ENCODE assay signal across 8 cellular contexts in genomic region chr11:74929431-74930363, GRCh38. TPM values are rescaled to one million over a fixed set of nuclear protein-coding genes. Genes with fewer than 3 reads are reported as not detected.
DNase-seq lines count a peak whose midpoint lies in the region; ATAC-seq and TF ChIP-seq lines count a peak whose summit lies in the region.

No MANE protein-coding gene starts in this region.

- H3K27me3 Mint-ChIP-seq in activated naive CD8-positive, alpha-beta T cell treated with anti-CD3 and anti-CD28 coated beads for 36 hours: no peaks in the 10 kb centered on the region

- H3K36me3 ChIP-seq in SK-N-SH (replicated peaks in 1 of 2; ENCODE audit: control insufficient read depth in 1 of 2, insufficient read depth in 2 of 2, low read length in 1 of 2) (peaks cover 20 to 63% of the 10 kb centered on the region in 2 experiments), prostate gland (no peaks in the 10 kb centered on the region)

- TF ChIP-seq POLR2A in prostate gland (IDR thresholded peaks at IDR 0.05): no peak

- H3K9me3 ChIP-seq in SK-N-SH: no peaks in the 10 kb centered on the region
- H3K9me3 ChIP-seq in prostate gland: no peaks in the 10 kb centered on the region

- no peaks in the 10 kb centered on the region for H3K9me3 Mint-ChIP-seq in activated naive CD8-positive, alpha-beta T cell treated with anti-CD3 and anti-CD28 coated beads for 36 hours

- H3K79me2 ChIP-seq in SK-N-SH (ENCODE audit: insufficient read depth): peaks cover 5% of the 10 kb centered on the region; the same call in 1 of the 2 replicates

- no peak overlapping the region for H3K4me2 ChIP-seq in SK-N-SH

- H2AFZ ChIP-seq in SK-N-SH (ENCODE audit: low read depth): no peak overlapping the region

- H3K27ac ChIP-seq in SK-N-SH (ENCODE audit: low read depth in 2 of 2, low read length in 1 of 2) (no peak overlapping the region; a peak in 1 of 4 replicates), prostate gland (no peak overlapping the region)

- DNase-seq in COLO668 (lab: John Stamatoyannopoulos, UW; ENCODE audit: unreplicated experiment) (peak; percentile 53), NCI-H1105 (lab: John Stamatoyannopoulos, UW) (peak; percentile 84), SK-N-SH (peak; percentile 58), Right ventricle myocardium inferior (ENCODE audit: missing footprints) (no peak), prostate gland (ENCODE audit: low spot score) (peak; percentile 83), UCSD-AML1 (lab: John Stamatoyannopoulos, UW; ENCODE audit: unreplicated experiment) (no peak)
- peak; percentile 54 for DNase-seq in activated naive CD8-positive, alpha-beta T cell treated with anti-CD3 and anti-CD28 coated beads for 36 hours

- peak; percentile 93 for TF ChIP-seq RAD21 in SK-N-SH (IDR thresholded peaks at IDR 0.05; ENCODE audit: low read length)

- H3K4me1 Mint-ChIP-seq in activated naive CD8-positive, alpha-beta T cell treated with anti-CD3 and anti-CD28 coated beads for 36 hours: peaks cover 17% of the 10 kb centered on the region

- H4K20me1 ChIP-seq in SK-N-SH (ENCODE audit: insufficient read depth): no peaks in the 10 kb centered on the region

- no peak overlapping the region for H3K9ac ChIP-seq in SK-N-SH

- H3F3A ChIP-seq in SK-N-SH (replicated peaks; ENCODE audit: insufficient read depth): peaks cover 26% of the 10 kb centered on the region

- POLR2A ChIA-PET in SK-N-SH (lab: Yijun Ruan, JAX): interaction anchor here (1.6 kb wide), 1 partner anchor 59 kb away, joined by 7 read pairs; the partner anchor contains the start of gene NEU3

- CTCF ChIA-PET in SK-N-SH (lab: Yijun Ruan, JAX): interaction anchor here (0.6 to 6.0 kb wide), 57 partner anchors 11 to 476 kb away, joined by 3 to 113 read pairs (median 4); partner anchors contain the start of genes NEU3, SPCS2 and XRRA1

- 57% methylated on average over 8 of the region's 8 CpGs for WGBS in SK-N-SH (ENCODE audit: low lambda C conversion rate)
- WGBS in prostate gland: 66% methylated on average over 8 of the region's 8 CpGs

- H3K27me3 ChIP-seq in SK-N-SH (ENCODE audit: insufficient read depth) (no peaks in the 10 kb centered on the region), prostate gland (replicated peaks; ENCODE audit: insufficient read depth) (no peaks in the 10 kb centered on the region)

- no peak for TF ChIP-seq EP300 in SK-N-SH (IDR thresholded peaks at IDR 0.05; ENCODE audit: borderline replicate concordance in 1 of 2, low read depth in 1 of 2, low read length in 1 of 2)

- intact Hi-C loops in Right ventricle myocardium inferior (cut with DNase I): loop anchor here (1.0 to 5.0 kb wide), 2 partner anchors 102 to 318 kb away; no protein-coding TSS in a partner anchor
- intact Hi-C loops in prostate gland (cut with DNase I): loop anchor here (2.0 to 10.0 kb wide), 3 partner anchors 103 to 318 kb away; no protein-coding TSS in a partner anchor

- no peak overlapping the region for H3K27ac Mint-ChIP-seq in activated naive CD8-positive, alpha-beta T cell treated with anti-CD3 and anti-CD28 coated beads for 36 hours

- ATAC-seq in GM21576 (IDR thresholded peaks at IDR 0.05; ENCODE audit: unreplicated experiment) (peak; percentile 55), Right ventricle myocardium inferior (peak; percentile 81)

- H3K4me3 ChIP-seq in SK-N-SH (ENCODE audit: low read depth in 2 of 2, low read length in 1 of 2) (no peak overlapping the region), prostate gland (no peak overlapping the region)

- peaks cover 17% of the 10 kb centered on the region for H3K36me3 Mint-ChIP-seq in activated naive CD8-positive, alpha-beta T cell treated with anti-CD3 and anti-CD28 coated beads for 36 hours

- TF ChIP-seq CTCF in SK-N-SH (IDR thresholded peaks at IDR 0.05) (peak; percentile 95), prostate gland (IDR thresholded peaks at IDR 0.05) (peak; percentile 69 to 89 (median 86))

- H3K4me3 Mint-ChIP-seq in activated naive CD8-positive, alpha-beta T cell treated with anti-CD3 and anti-CD28 coated beads for 36 hours: no peak overlapping the region

- H3K4me1 ChIP-seq in SK-N-SH (ENCODE audit: control insufficient read depth in 1 of 2, insufficient read depth in 2 of 2, low read depth in 1 of 2, low read length in 1 of 2): peaks cover 0 to 12% of the 10 kb centered on the region in 2 experiments; a peak in 2 of 4 replicates
- H3K4me1 ChIP-seq in prostate gland (replicated peaks): no peaks in the 10 kb centered on the region

- H3K9me2 ChIP-seq in SK-N-SH: no peaks in the 10 kb centered on the region

TF ChIP-seq in SK-N-SH, 30 proteins besides CTCF, POLR2A, EP300 and RAD21:
- TF ChIP-seq SMC3 (IDR thresholded peaks at IDR 0.05; ENCODE audit: low read depth, low read length) (peak; percentile 78), RFX5 (IDR thresholded peaks at IDR 0.05; ENCODE audit: low read length) (0 out of 2 replicates have a peak, but pooled peaks have one; percentile 21), TAF1 (IDR thresholded peaks at IDR 0.05; ENCODE audit: borderline replicate concordance, low read depth, low read length) (peak; percentile 11; the same call in 1 of the 2 replicates), REST (IDR thresholded peaks at IDR 0.05; ENCODE audit: low read depth, low read length) (no peak), TCF12 (IDR thresholded peaks at IDR 0.05) (no peak)

RNA-seq across cellular contexts. Expression of gene XRRA1, which starts 19.2 kb away (rescaled TPM):
- 12.9 and 13.0 TPM in 2 replicates for polyA plus RNA-seq in SK-N-SH (2012; rRNA removed)
- polyA plus RNA-seq in SK-N-SH (2012; cell fraction: cytosol; rRNA removed): 8.0 and 10.2 TPM in 2 replicates
- 24.0 and 29.6 TPM in 2 replicates for polyA plus RNA-seq in SK-N-SH (2012; cell fraction: nucleus; rRNA removed)
- 10 to 100 TPM; 23.7 to 25.2 TPM for total RNA-seq in activated naive CD8-positive, alpha-beta T cell treated with anti-CD3 and anti-CD28 coated beads for 36 hours
- 6.6 TPM for total RNA-seq in Right ventricle myocardium inferior
- total RNA-seq in prostate gland: 10 to 100 TPM; 16.2 to 52.1 TPM

RNA-seq across cellular contexts. Expression of gene SPCS2, which starts 19.4 kb away (rescaled TPM):
- 47.3 and 49.1 TPM in 2 replicates for polyA plus RNA-seq in SK-N-SH (2012; rRNA removed)
- polyA plus RNA-seq in SK-N-SH (2012; cell fraction: cytosol; rRNA removed): 61.4 and 77.4 TPM in 2 replicates
- polyA plus RNA-seq in SK-N-SH (2012; cell fraction: nucleus; rRNA removed): 19.4 and 38.4 TPM in 2 replicates
- total RNA-seq in activated naive CD8-positive, alpha-beta T cell treated with anti-CD3 and anti-CD28 coated beads for 36 hours: 100 to 1,000 TPM; 137 to 139 TPM
- 108 TPM for total RNA-seq in Right ventricle myocardium inferior
- 10 to 100 TPM; 76.9 to 82.4 TPM for total RNA-seq in prostate gland

RNA-seq across cellular contexts. Expression of gene NEU3, which starts 59.0 kb away (rescaled TPM):
- polyA plus RNA-seq in SK-N-SH (2012; rRNA removed): 5.7 and 8.6 TPM in 2 replicates
- polyA plus RNA-seq in SK-N-SH (2012; cell fraction: cytosol; rRNA removed): 2.8 and 4.6 TPM in 2 replicates
- polyA plus RNA-seq in SK-N-SH (2012; cell fraction: nucleus; rRNA removed): 17.5 and 24.2 TPM in 2 replicates
- total RNA-seq in activated naive CD8-positive, alpha-beta T cell treated with anti-CD3 and anti-CD28 coated beads for 36 hours: 10 to 100 TPM; 13.0 to 13.1 TPM
- total RNA-seq in Right ventricle myocardium inferior: 4.5 TPM
- 10 to 100 TPM; 19.4 to 26.2 TPM for total RNA-seq in prostate gland

Comparison
In these comparisons a context has a peak if more than half of its experiments do, and no peak if none do; other contexts are left out.
1. DNase-seq: peak in COLO668 (single experiment), NCI-H1105 (single experiment), SK-N-SH (single experiment), activated naive CD8-positive, alpha-beta T cell treated with anti-CD3 and anti-CD28 coated beads for 36 hours (single experiment) and prostate gland (single experiment); none in Right ventricle myocardium inferior (single experiment) and UCSD-AML1 (single experiment).